1 cellular context compared by ENCODE assay signal in the genomic region with DNA sequence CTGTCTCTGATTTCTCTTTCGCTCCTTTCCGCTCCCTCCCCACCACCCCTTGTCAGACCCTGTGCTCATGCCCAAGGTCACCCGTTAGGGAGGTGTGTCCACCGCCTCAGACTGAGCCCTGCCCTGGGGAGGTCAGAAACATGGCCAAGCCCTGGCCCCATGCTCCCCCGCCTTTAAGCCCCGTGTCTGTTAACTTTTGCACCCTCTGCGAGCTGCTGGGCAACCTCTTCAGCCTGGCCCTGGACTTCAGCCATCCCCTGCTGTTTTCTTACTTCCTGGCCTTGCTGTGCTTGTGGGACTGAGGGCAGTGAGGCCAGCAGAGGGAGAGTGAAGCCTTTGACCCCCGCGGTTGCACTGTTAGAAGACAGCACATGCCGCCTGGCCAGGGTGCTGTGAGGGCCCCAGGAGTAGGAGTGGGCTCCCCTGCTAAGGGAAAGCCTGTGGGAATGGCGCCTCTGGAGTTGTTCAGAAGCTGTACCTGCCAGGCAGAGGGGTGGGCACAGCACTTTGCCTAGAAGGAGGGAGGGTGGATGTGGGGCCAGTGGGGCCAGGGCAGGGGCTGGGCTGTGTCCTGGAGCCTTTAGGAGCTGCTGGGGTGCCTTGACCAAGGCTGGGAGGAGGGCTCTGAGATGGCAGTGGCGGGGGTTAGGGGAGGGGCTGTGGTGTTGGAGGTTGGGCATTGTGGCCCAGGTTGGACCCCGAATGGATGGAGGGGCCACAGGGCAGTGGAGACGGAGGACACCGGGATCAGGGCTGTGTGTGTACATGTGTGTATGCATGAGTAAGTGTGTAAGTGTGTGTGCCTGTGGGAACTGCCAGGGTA.
TF ChIP-seq lines count a peak whose summit lies in the region.

No MANE protein-coding gene starts in this region.

TF ChIP-seq in HepG2, 621 proteins besides CTCF, POLR2A, EP300 and RAD21 (continues in another document):
- TF ChIP-seq ZNF563 (CRISPR knock-in tag; IDR thresholded peaks at IDR 0.05), result 0 out of 2 replicates have a peak, but pooled peaks have one; percentile 42
- no peak for TF ChIP-seq TEF (CRISPR knock-in tag; IDR thresholded peaks at IDR 0.05)
- no peak for TF ChIP-seq FLYWCH1 (CRISPR knock-in tag; IDR thresholded peaks at IDR 0.05)
- TF ChIP-seq ZBTB3 (CRISPR knock-in tag; IDR thresholded peaks at IDR 0.05; ENCODE audit: borderline replicate concordance, low read depth), result no peak
- peak; percentile 55 for TF ChIP-seq PHF5A (CRISPR knock-in tag; IDR thresholded peaks at IDR 0.05; ENCODE audit: low read depth, unreplicated experiment)
- TF ChIP-seq NCOA5 (CRISPR knock-in tag; IDR thresholded peaks at IDR 0.05), result no peak
- peak; percentile 70 for TF ChIP-seq GATAD1 (CRISPR knock-in tag; IDR thresholded peaks at IDR 0.05)
- TF ChIP-seq PBX2 (CRISPR knock-in tag; IDR thresholded peaks at IDR 0.05), result no peak
- TF ChIP-seq MIER2 (CRISPR knock-in tag; IDR thresholded peaks at IDR 0.05), result 0 out of 2 replicates have a peak, but pooled peaks have one; percentile 13
- peak; percentile 42; the same call in 1 of the 2 replicates for TF ChIP-seq ZNF567 (CRISPR knock-in tag; IDR thresholded peaks at IDR 0.05; ENCODE audit: borderline replicate concordance)
- peak; percentile 95 for TF ChIP-seq PITX1 (CRISPR knock-in tag; IDR thresholded peaks at IDR 0.05)
- TF ChIP-seq ZNF20 (CRISPR knock-in tag; IDR thresholded peaks at IDR 0.05), result 0 out of 2 replicates have a peak, but pooled peaks have one; percentile 45
- TF ChIP-seq CHD4 (IDR thresholded peaks at IDR 0.05; ENCODE audit: borderline replicate concordance, low read length), result no peak
- TF ChIP-seq NFYB (CRISPR knock-in tag; IDR thresholded peaks at IDR 0.05), result no peak
- TF ChIP-seq PTBP1 (IDR thresholded peaks at IDR 0.05; ENCODE audit: low read depth, low read length, poor library complexity, severe bottlenecking), result no peak
- TF ChIP-seq, protein P1, sequence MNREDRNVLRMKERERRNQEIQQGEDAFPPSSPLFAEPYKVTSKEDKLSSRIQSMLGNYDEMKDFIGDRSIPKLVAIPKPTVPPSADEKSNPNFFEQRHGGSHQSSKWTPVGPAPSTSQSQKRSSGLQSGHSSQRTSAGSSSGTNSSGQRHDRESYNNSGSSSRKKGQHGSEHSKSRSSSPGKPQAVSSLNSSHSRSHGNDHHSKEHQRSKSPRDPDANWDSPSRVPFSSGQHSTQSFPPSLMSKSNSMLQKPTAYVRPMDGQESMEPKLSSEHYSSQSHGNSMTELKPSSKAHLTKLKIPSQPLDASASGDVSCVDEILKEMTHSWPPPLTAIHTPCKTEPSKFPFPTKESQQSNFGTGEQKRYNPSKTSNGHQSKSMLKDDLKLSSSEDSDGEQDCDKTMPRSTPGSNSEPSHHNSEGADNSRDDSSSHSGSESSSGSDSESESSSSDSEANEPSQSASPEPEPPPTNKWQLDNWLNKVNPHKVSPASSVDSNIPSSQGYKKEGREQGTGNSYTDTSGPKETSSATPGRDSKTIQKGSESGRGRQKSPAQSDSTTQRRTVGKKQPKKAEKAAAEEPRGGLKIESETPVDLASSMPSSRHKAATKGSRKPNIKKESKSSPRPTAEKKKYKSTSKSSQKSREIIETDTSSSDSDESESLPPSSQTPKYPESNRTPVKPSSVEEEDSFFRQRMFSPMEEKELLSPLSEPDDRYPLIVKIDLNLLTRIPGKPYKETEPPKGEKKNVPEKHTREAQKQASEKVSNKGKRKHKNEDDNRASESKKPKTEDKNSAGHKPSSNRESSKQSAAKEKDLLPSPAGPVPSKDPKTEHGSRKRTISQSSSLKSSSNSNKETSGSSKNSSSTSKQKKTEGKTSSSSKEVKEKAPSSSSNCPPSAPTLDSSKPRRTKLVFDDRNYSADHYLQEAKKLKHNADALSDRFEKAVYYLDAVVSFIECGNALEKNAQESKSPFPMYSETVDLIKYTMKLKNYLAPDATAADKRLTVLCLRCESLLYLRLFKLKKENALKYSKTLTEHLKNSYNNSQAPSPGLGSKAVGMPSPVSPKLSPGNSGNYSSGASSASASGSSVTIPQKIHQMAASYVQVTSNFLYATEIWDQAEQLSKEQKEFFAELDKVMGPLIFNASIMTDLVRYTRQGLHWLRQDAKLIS (CRISPR knock-in tag; IDR thresholded peaks at IDR 0.05), result 0 out of 2 replicates have a peak, but pooled peaks have one; percentile 62
- TF ChIP-seq KLF16 (CRISPR knock-in tag; IDR thresholded peaks at IDR 0.05), result peak in 1 of 2 experiments; percentile 78; a peak in 2 of 4 replicates
- peak; percentile 58; the same call in 1 of the 2 replicates for TF ChIP-seq KMT2B (CRISPR knock-in tag; IDR thresholded peaks at IDR 0.05)
- peak; percentile 97 for TF ChIP-seq HNF4A (CRISPR knock-in tag; IDR thresholded peaks at IDR 0.05)
- TF ChIP-seq ZNF235 (CRISPR knock-in tag; IDR thresholded peaks at IDR 0.05; ENCODE audit: borderline replicate concordance), result no peak
- TF ChIP-seq HOXA5 (CRISPR knock-in tag; IDR thresholded peaks at IDR 0.05), result no peak
- no peak for TF ChIP-seq MAFG (CRISPR knock-in tag; IDR thresholded peaks at IDR 0.05)
- no peak for TF ChIP-seq PHB2 (IDR thresholded peaks at IDR 0.05; ENCODE audit: partially characterized antibody)
- TF ChIP-seq, protein P2, sequence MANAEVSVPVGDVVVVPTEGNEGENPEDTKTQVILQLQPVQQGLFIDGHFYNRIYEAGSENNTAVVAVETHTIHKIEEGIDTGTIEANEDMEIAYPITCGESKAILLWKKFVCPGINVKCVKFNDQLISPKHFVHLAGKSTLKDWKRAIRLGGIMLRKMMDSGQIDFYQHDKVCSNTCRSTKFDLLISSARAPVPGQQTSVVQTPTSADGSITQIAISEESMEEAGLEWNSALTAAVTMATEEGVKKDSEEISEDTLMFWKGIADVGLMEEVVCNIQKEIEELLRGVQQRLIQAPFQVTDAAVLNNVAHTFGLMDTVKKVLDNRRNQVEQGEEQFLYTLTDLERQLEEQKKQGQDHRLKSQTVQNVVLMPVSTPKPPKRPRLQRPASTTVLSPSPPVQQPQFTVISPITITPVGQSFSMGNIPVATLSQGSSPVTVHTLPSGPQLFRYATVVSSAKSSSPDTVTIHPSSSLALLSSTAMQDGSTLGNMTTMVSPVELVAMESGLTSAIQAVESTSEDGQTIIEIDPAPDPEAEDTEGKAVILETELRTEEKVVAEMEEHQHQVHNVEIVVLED (CRISPR knock-in tag; IDR thresholded peaks at IDR 0.05; ENCODE audit: borderline replicate concordance), result peak; percentile 75
- no peak for TF ChIP-seq MBNL3 (CRISPR knock-in tag; conservative IDR thresholded peaks at IDR 0.05)
- TF ChIP-seq DR1 (CRISPR knock-in tag; IDR thresholded peaks at IDR 0.05), result no peak; the same call in 1 of the 2 replicates
- TF ChIP-seq SOX13 (IDR thresholded peaks at IDR 0.05), result no peak
- TF ChIP-seq SOX13 (CRISPR knock-in tag; conservative IDR thresholded peaks at IDR 0.05 in 1 of 2, IDR thresholded peaks at IDR 0.05 in 1 of 2), result peak in 1 of 2 experiments; percentile 83; a peak in 2 of 4 replicates
- TF ChIP-seq ZBTB25 (CRISPR knock-in tag; IDR thresholded peaks at IDR 0.05), result no peak
- TF ChIP-seq GLI4 (CRISPR knock-in tag; IDR thresholded peaks at IDR 0.05; ENCODE audit: borderline replicate concordance), result no peak
- TF ChIP-seq POLR2AphosphoS5 (IDR thresholded peaks at IDR 0.05; ENCODE audit: low read depth, low read length), result peak; percentile 47
- 0 out of 2 replicates have a peak, but pooled peaks have one; percentile 65 for TF ChIP-seq ZNF124 (CRISPR knock-in tag; IDR thresholded peaks at IDR 0.05)
- no peak; the same call in 1 of the 2 replicates for TF ChIP-seq ZNF891 (CRISPR knock-in tag; IDR thresholded peaks at IDR 0.05)
- TF ChIP-seq ZNF543 (CRISPR knock-in tag; IDR thresholded peaks at IDR 0.05), result peak; percentile 65
- no peak; the same call in 1 of the 2 replicates for TF ChIP-seq SP140L (CRISPR knock-in tag; IDR thresholded peaks at IDR 0.05; ENCODE audit: borderline replicate concordance)
- no peak for TF ChIP-seq ZNF598 (CRISPR knock-in tag; IDR thresholded peaks at IDR 0.05; ENCODE audit: borderline replicate concordance)
- TF ChIP-seq, protein P3, sequence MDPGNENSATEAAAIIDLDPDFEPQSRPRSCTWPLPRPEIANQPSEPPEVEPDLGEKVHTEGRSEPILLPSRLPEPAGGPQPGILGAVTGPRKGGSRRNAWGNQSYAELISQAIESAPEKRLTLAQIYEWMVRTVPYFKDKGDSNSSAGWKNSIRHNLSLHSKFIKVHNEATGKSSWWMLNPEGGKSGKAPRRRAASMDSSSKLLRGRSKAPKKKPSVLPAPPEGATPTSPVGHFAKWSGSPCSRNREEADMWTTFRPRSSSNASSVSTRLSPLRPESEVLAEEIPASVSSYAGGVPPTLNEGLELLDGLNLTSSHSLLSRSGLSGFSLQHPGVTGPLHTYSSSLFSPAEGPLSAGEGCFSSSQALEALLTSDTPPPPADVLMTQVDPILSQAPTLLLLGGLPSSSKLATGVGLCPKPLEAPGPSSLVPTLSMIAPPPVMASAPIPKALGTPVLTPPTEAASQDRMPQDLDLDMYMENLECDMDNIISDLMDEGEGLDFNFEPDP (CRISPR knock-in tag; conservative IDR thresholded peaks at IDR 0.05), result no peak
- TF ChIP-seq ZNF557 (CRISPR knock-in tag; IDR thresholded peaks at IDR 0.05), result peak; percentile 59; the same call in 1 of the 2 replicates
- TF ChIP-seq ZNF33A (CRISPR knock-in tag; IDR thresholded peaks at IDR 0.05; ENCODE audit: borderline replicate concordance), result no peak
- TF ChIP-seq, protein P4, sequence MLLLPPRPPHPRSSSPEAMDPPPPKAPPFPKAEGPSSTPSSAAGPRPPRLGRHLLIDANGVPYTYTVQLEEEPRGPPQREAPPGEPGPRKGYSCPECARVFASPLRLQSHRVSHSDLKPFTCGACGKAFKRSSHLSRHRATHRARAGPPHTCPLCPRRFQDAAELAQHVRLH (CRISPR knock-in tag; IDR thresholded peaks at IDR 0.05; ENCODE audit: borderline replicate concordance, low read depth), result peak; percentile 67; the same call in 1 of the 2 replicates
- TF ChIP-seq ZNF451 (CRISPR knock-in tag; IDR thresholded peaks at IDR 0.05), result peak; percentile 63
- 0 out of 2 replicates have a peak, but pooled peaks have one; percentile 61 for TF ChIP-seq ZNF589 (CRISPR knock-in tag; conservative IDR thresholded peaks at IDR 0.05)
- TF ChIP-seq RFX5 (IDR thresholded peaks at IDR 0.05; ENCODE audit: low read depth, low read length), result no peak
- TF ChIP-seq ZNF510 (CRISPR knock-in tag; IDR thresholded peaks at IDR 0.05; ENCODE audit: low read depth), result no peak
- peak; percentile 84 for TF ChIP-seq XRCC5 (optimal IDR thresholded peaks at IDR 0.05; ENCODE audit: low read length)
- TF ChIP-seq MAF1 (CRISPR knock-in tag; IDR thresholded peaks at IDR 0.05; ENCODE audit: borderline replicate concordance), result no peak
- TF ChIP-seq ZNF614 (CRISPR knock-in tag; IDR thresholded peaks at IDR 0.05; ENCODE audit: borderline replicate concordance), result peak; percentile 91; the same call in 1 of the 2 replicates
- TF ChIP-seq DNMT3B (CRISPR knock-in tag; conservative IDR thresholded peaks at IDR 0.05), result no peak
- peak; percentile 97 for TF ChIP-seq ZNF572 (CRISPR knock-in tag; IDR thresholded peaks at IDR 0.05)
- TF ChIP-seq MBD4 (IDR thresholded peaks at IDR 0.05; ENCODE audit: borderline replicate concordance, low read length), result no peak
- 0 out of 2 replicates have a peak, but pooled peaks have one; percentile 45 for TF ChIP-seq MAZ (IDR thresholded peaks at IDR 0.05; ENCODE audit: borderline replicate concordance, low read depth, low read length)
- TF ChIP-seq MAZ (CRISPR knock-in tag; IDR thresholded peaks at IDR 0.05; ENCODE audit: low read depth), result peak; percentile 73; the same call in 1 of the 2 replicates
- 0 out of 2 replicates have a peak, but pooled peaks have one; percentile 33 for TF ChIP-seq JUNB (CRISPR knock-in tag; IDR thresholded peaks at IDR 0.05; ENCODE audit: borderline replicate concordance)
- TF ChIP-seq ZFP36L1 (CRISPR knock-in tag; IDR thresholded peaks at IDR 0.05), result peak; percentile 88; the same call in 1 of the 2 replicates
- TF ChIP-seq HNF4G (IDR thresholded peaks at IDR 0.05; ENCODE audit: borderline replicate concordance, low read depth, low read length), result peak; percentile 84
- TF ChIP-seq HNF4G (CRISPR knock-in tag; IDR thresholded peaks at IDR 0.05; ENCODE audit: borderline replicate concordance, low read depth), result peak; percentile 95; the same call in 1 of the 2 replicates
- TF ChIP-seq TAF15 (IDR thresholded peaks at IDR 0.05; ENCODE audit: low read depth, low read length, poor library complexity, severe bottlenecking), result no peak
- no peak for TF ChIP-seq ZNF660 (CRISPR knock-in tag; IDR thresholded peaks at IDR 0.05; ENCODE audit: borderline replicate concordance, low read depth)
- TF ChIP-seq ZNF562 (CRISPR knock-in tag; IDR thresholded peaks at IDR 0.05; ENCODE audit: borderline replicate concordance), result no peak
- peak; percentile 82 for TF ChIP-seq ZNF501 (CRISPR knock-in tag; IDR thresholded peaks at IDR 0.05)
- peak; percentile 62 for TF ChIP-seq CEBPG (CRISPR knock-in tag; IDR thresholded peaks at IDR 0.05)
- peak; percentile 40; the same call in 1 of the 2 replicates for TF ChIP-seq STAG1 (CRISPR knock-in tag; IDR thresholded peaks at IDR 0.05)
- TF ChIP-seq MEF2D (CRISPR knock-in tag; IDR thresholded peaks at IDR 0.05), result peak; percentile 58; the same call in 1 of the 2 replicates
- peak; percentile 65 for TF ChIP-seq TCF7 (IDR thresholded peaks at IDR 0.05; ENCODE audit: low read depth)
- peak; percentile 80; the same call in 1 of the 2 replicates for TF ChIP-seq ZNF709 (CRISPR knock-in tag; IDR thresholded peaks at IDR 0.05)
- TF ChIP-seq NR1H2 (CRISPR knock-in tag; IDR thresholded peaks at IDR 0.05; ENCODE audit: borderline replicate concordance, low read depth), result peak; percentile 80; the same call in 1 of the 2 replicates
- TF ChIP-seq ZNF253 (CRISPR knock-in tag; IDR thresholded peaks at IDR 0.05; ENCODE audit: borderline replicate concordance), result no peak
